Comparison of ENCODE assay signal across 13 cellular contexts in genomic region chr3:5298453-5298852, GRCh38.
DNase-seq lines count a peak whose midpoint lies in the region; ATAC-seq and TF ChIP-seq lines count a peak whose summit lies in the region.
"Had no signal": no experiment of that assay in that cellular context is flagged by ENCODE, and none has a peak within 500 bp of the region (broad histone marks: within the 10 kb centered on the region; RNA-seq: fewer than 3 reads in every experiment).

No MANE protein-coding gene starts in this region.

- peak; percentile 100 for ATAC-seq in GM18499 (IDR thresholded peaks at IDR 0.05; ENCODE audit: insufficient read depth, unreplicated experiment)
- peak; percentile 100 for ATAC-seq in GM21360 (IDR thresholded peaks at IDR 0.05; ENCODE audit: unreplicated experiment)
- peak; percentile 98 for ATAC-seq in HG03135 (IDR thresholded peaks at IDR 0.05; ENCODE audit: unreplicated experiment)
- no peak for ATAC-seq in PC-3
- no peak for ATAC-seq in right cardiac atrium

- intact Hi-C loops in PC-3 (cut with micrococcal nuclease), result no loop called here
- intact Hi-C loops in prostate gland (cut with DNase I), result no loop called here
- intact Hi-C loops in right cardiac atrium (cut with DNase I), result no loop called here

- H3K36me3 ChIP-seq in PC-3 (ENCODE audit: low read depth, low read length) (no peaks in the 10 kb centered on the region), prostate gland (no peaks in the 10 kb centered on the region)
- H3K36me3 ChIP-seq: esophagus muscularis mucosa had no signal

- BruUV-seq in PC-3 (replicated peaks; lab: Mats Ljungman, UMichigan), result no TSS peak

- H3K27ac ChIP-seq in PC-3 (ENCODE audit: low read length), result no peak overlapping the region
- no peak overlapping the region for H3K27ac ChIP-seq in prostate gland
- no peak overlapping the region for H3K27ac ChIP-seq in right cardiac atrium (ENCODE audit: low read length)
- H3K27ac ChIP-seq: esophagus muscularis mucosa, SK-N-MC had no signal

- no peak overlapping the region for H2AFZ ChIP-seq in PC-3 (ENCODE audit: low read length)

- no peak overlapping the region for H3K9ac ChIP-seq in PC-3 (ENCODE audit: low read length)

- in situ Hi-C loops in G401 (cut with HindIII; ENCODE audit: low sequenced_read_pairs), result no loop called here

- DNase-seq in PC-3, result peak; percentile 20
- no peak for DNase-seq in G401 (ENCODE audit: low spot score)
- DNase-seq in prostate gland (ENCODE audit: low spot score), result no peak
- no peak for DNase-seq in NCI-H345 (lab: John Stamatoyannopoulos, UW)
- DNase-seq in right cardiac atrium, result no peak
- DNase-seq: activated naive CD4-positive, alpha-beta T cell treated with anti-CD3 and anti-CD28 coated beads, Interleukin-2, amount 10 ng/mL, durations not matched to agents 7 days and 5 days; Calu3; mesenchymal stem cell had no signal

- 0 out of 2 replicates have a peak, but pooled peaks cover 12% of the 10 kb centered on the region for H3K4me1 ChIP-seq in PC-3 (ENCODE audit: insufficient read depth, low read length)
- H3K4me1 ChIP-seq in prostate gland (replicated peaks), result no peaks in the 10 kb centered on the region
- no peaks in the 10 kb centered on the region for H3K4me1 ChIP-seq in right cardiac atrium (ENCODE audit: control insufficient read depth, insufficient read depth, low read length)

- no peaks in the 10 kb centered on the region for H3K79me2 ChIP-seq in PC-3 (ENCODE audit: low read length)

- CTCF ChIA-PET in PC-3 (lab: Charles Lee), result no interaction called here

- no peaks in the 10 kb centered on the region for H4K20me1 ChIP-seq in PC-3 (ENCODE audit: low read length)

- whole genome bisulfite sequencing in prostate gland, result 58% methylated on average over 3 of the region's 3 CpGs
- 65% methylated on average over 3 of the region's 3 CpGs for WGBS in right cardiac atrium

- H3K9me3 ChIP-seq in PC-3 (ENCODE audit: low read length), result no peaks in the 10 kb centered on the region
- no peaks in the 10 kb centered on the region for H3K9me3 ChIP-seq in prostate gland
- H3K9me3 ChIP-seq in right cardiac atrium (ENCODE audit: control insufficient read depth, low read length), result no peaks in the 10 kb centered on the region
- H3K9me3 ChIP-seq: esophagus muscularis mucosa had no signal

- no peaks in the 10 kb centered on the region for H3F3A ChIP-seq in PC-3 (ENCODE audit: low read length, unreplicated experiment)

- peaks cover 8% of the 10 kb centered on the region; the same call in 1 of the 2 replicates for H3K27me3 ChIP-seq in PC-3 (ENCODE audit: low read length)
- H3K27me3 ChIP-seq in prostate gland (replicated peaks; ENCODE audit: insufficient read depth), result no peaks in the 10 kb centered on the region
- H3K27me3 ChIP-seq in right cardiac atrium (ENCODE audit: control insufficient read depth, insufficient read depth), result no peaks in the 10 kb centered on the region
- H3K27me3 ChIP-seq: esophagus muscularis mucosa had no signal

- no peak overlapping the region for H3K4me3 ChIP-seq in PC-3 (ENCODE audit: low read length)
- H3K4me3 ChIP-seq in prostate gland, result no peak overlapping the region
- H3K4me3 ChIP-seq in right cardiac atrium (ENCODE audit: low read length), result no peak overlapping the region
- H3K4me3 ChIP-seq: esophagus muscularis mucosa, SK-N-MC had no signal

- POLR2A ChIA-PET in PC-3 (lab: Charles Lee; ENCODE audit: unreplicated experiment), result no interaction called here

- no peak for TF ChIP-seq CTCF in PC-3 (conservative IDR thresholded peaks at IDR 0.05; ENCODE audit: low read depth, low read length)
- TF ChIP-seq CTCF in prostate gland (IDR thresholded peaks at IDR 0.05), result no peak

- H3K4me2 ChIP-seq in PC-3 (ENCODE audit: low read length), result no peak overlapping the region

- no peak for TF ChIP-seq POLR2A in prostate gland (IDR thresholded peaks at IDR 0.05)

- H3K9me2 ChIP-seq in PC-3 (replicated peaks; ENCODE audit: low read length), result no peaks in the 10 kb centered on the region

Comparison
In these comparisons a context has a peak if more than half of its experiments do, and no peak if none do; other contexts are left out.
1. ATAC-seq: peak in GM18499 (single experiment), GM21360 (single experiment) and HG03135 (single experiment); none in PC-3 (single experiment) and right cardiac atrium (0 of 2).